ENCODE assay signal across 8 cellular contexts in the genomic region with DNA sequence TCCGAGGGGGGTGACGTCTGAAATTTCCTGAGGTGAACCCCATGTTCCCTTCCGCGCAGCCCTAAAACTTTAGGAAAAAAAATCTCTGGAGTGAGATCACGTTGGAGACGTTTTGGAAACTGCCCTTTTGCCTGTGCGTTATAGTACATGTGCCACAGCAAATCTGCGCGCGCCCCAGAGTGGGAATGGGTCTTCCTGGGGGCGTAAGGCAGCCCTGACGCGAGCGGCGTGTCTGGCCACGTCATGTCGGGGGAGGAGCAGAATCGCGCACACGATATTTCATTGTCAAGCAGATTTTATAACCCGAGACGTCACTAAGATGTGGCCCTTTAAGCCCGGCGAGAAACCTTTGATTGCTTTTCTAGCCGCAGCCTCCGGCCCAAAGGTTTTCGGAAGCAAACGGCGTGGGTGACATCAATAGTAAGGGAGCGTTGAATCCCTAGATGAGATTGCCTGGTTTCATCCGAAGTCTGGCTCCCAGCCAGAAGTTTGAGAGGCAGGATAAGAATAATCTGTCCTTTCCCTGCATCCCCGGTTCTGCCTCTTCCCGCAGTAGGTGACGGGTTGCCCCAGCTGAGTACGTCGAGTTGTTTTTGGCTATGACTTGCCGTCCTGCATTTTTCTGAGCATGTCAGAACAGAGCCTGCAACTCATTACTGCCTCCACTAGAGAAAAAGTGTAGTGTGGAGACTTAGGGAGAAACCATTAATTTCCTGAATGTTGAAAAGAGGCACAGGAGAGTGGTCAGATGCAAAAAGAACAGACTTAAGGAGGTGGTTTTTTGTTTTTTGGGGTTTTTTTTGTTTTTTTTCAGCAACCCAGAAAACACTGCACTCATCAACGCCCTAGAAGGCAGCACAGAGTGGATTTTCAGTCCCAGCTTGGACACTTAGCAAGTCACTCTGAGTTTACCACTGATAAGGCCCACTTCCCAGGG. TPM values are rescaled to one million over a fixed set of nuclear protein-coding genes. Genes with fewer than 3 reads are reported as not detected.
DNase-seq lines count a peak whose midpoint lies in the region; ATAC-seq, FAIRE-seq and TF ChIP-seq lines count a peak whose summit lies in the region.

No MANE protein-coding gene starts in this region.

- POLR2A ChIA-PET in A673 (lab: Charles Lee; ENCODE audit: low non-redundant PET) = no interaction called here
- POLR2A ChIA-PET in MCF 10A (lab: Yijun Ruan, JAX) = interaction anchor here (0.5 to 6.3 kb wide), 63 partner anchors 10 to 1276 kb away, joined by 3 to 146 read pairs (median 5); a partner anchor contains a TSS

- peak overlapping the region; percentile 53 for H3K4me3 ChIP-seq in A673 (ENCODE audit: low read depth, low read length, poor library complexity, severe bottlenecking)
- H3K4me3 ChIP-seq in small intestine (ENCODE audit: low read depth in 1 of 2, low read length in 2 of 2) = peak overlapping the region; percentile 36 to 64

- FAIRE-seq in TTC549 (lab: Jason Lieb, UNC) = peak; percentile 79
- no peak for FAIRE-seq in small intestine (lab: Jason Lieb, UNC)

- peak; percentile 64 for TF ChIP-seq POLR2A in GM18526 (IDR thresholded peaks at IDR 0.05; ENCODE audit: extremely low read depth, insufficient read length)

- H3K9me3 Mint-ChIP-seq in MCF 10A (ENCODE audit: unreplicated experiment) = no peaks in the 10 kb centered on the region

- TSS peak; percentile 99 for BruUV-seq in A673 (replicated peaks; lab: Mats Ljungman, UMichigan)
- TSS peak; percentile 97 for BruUV-seq in MCF 10A (replicated peaks; lab: Mats Ljungman, UMichigan)

- 0 to 1% (median 1%) methylated on average over 38 of the region's 38 CpGs for WGBS in small intestine, 3 donors

- no peaks in the 10 kb centered on the region for H3K36me3 ChIP-seq in A673 (ENCODE audit: insufficient read depth, low read length, poor library complexity, severe bottlenecking)
- no peaks in the 10 kb centered on the region for H3K36me3 ChIP-seq in small intestine (ENCODE audit: control insufficient read depth in 2 of 2, insufficient read depth in 2 of 2, low read length in 2 of 2)

- peaks cover 48% of the 10 kb centered on the region for H3K4me1 ChIP-seq in A673 (ENCODE audit: insufficient read depth, low read length, poor library complexity, severe bottlenecking)
- peaks cover 0 to 15% of the 10 kb centered on the region in 2 donors for H3K4me1 ChIP-seq in small intestine (ENCODE audit: control insufficient read depth in 2 of 2, insufficient read depth in 1 of 2, low read depth in 1 of 2, low read length in 1 of 2)

- H3K27ac ChIP-seq in A673 (ENCODE audit: low read depth, low read length, poor library complexity, severe bottlenecking) (peak overlapping the region; percentile 99), small intestine (ENCODE audit: low read depth in 1 of 2, low read length in 1 of 2) (peak overlapping the region; percentile 97 to 100)

- DNase-seq in A673 (ENCODE audit: low spot score) (peak; percentile 94), NCI-H2107 (lab: John Stamatoyannopoulos, UW) (peak; percentile 90), MCF 10A (ENCODE audit: unreplicated experiment) (peak; percentile 97), iPS-NIHi11 (ENCODE audit: low spot score) (peak; percentile 87), small intestine (peak; percentile 94)

- H3K27me3 Mint-ChIP-seq in MCF 10A (ENCODE audit: insufficient read depth, unreplicated experiment) = no peaks in the 10 kb centered on the region

- H3K9me3 ChIP-seq in A673 (ENCODE audit: low read depth, low read length, poor library complexity, severe bottlenecking) (no peaks in the 10 kb centered on the region), small intestine (ENCODE audit: control insufficient read depth, low read depth) (no peaks in the 10 kb centered on the region)

- H3K4me3 Mint-ChIP-seq in MCF 10A (ENCODE audit: unreplicated experiment) = peak overlapping the region; percentile 90

- ATAC-seq in HG03064 (IDR thresholded peaks at IDR 0.05; ENCODE audit: low read depth, unreplicated experiment) = peak; percentile 51

- H3K36me3 Mint-ChIP-seq in MCF 10A (ENCODE audit: insufficient read depth, unreplicated experiment) = peaks cover 6% of the 10 kb centered on the region

- intact Hi-C loops in A673 (cut with micrococcal nuclease; ENCODE audit: unreplicated experiment) (loop anchor here (5.0 kb wide), 1 partner anchor 65 kb away; a partner anchor contains a TSS), MCF 10A (cut with micrococcal nuclease) (loop anchor here (1.0 to 2.0 kb wide), 2 partner anchors 378 to 459 kb away; no protein-coding TSS in a partner anchor)

- no peaks in the 10 kb centered on the region for H3K27me3 ChIP-seq in A673 (replicated peaks; ENCODE audit: insufficient read depth, low read depth, low read length, poor library complexity)
- no peaks in the 10 kb centered on the region for H3K27me3 ChIP-seq in small intestine (ENCODE audit: control insufficient read depth in 2 of 2, insufficient read depth in 2 of 2, low read length in 2 of 2)

- H3K4me1 Mint-ChIP-seq in MCF 10A (ENCODE audit: insufficient read depth, unreplicated experiment) = peaks cover 42% of the 10 kb centered on the region

- TF ChIP-seq CTCF in A673 (conservative IDR thresholded peaks at IDR 0.05; ENCODE audit: low read depth, low read length) (peak; percentile 28; the same call in 1 of the 2 replicates), MCF 10A (IDR thresholded peaks at IDR 0.05; ENCODE audit: unreplicated experiment) (peak; percentile 17)

- CTCF ChIA-PET in A673 (lab: Charles Lee) = interaction anchor here (0.7 to 0.8 kb wide), 2 partner anchors 46 to 124 kb away, joined by 3 read pairs; no protein-coding TSS in a partner anchor
- CTCF ChIA-PET in MCF 10A (lab: Yijun Ruan, JAX) = interaction anchor here (0.6 to 5.7 kb wide), 29 partner anchors 9 to 494 kb away, joined by 3 to 45 read pairs (median 4); a partner anchor contains a TSS

- H3K27ac Mint-ChIP-seq in MCF 10A (ENCODE audit: low read depth, unreplicated experiment) = peak overlapping the region; percentile 100

RNA-seq across cellular contexts. Expression of a gene that starts 0.8 kb away (rescaled TPM):
- total RNA-seq in A673 (2021) = 30.8 and 34.4 TPM in 2 replicates
- 57.7 and 68.9 TPM in 2 replicates for total RNA-seq in MCF 10A (2022)
- polyA plus RNA-seq in small intestine = 100 to 1,000 TPM in 1 of 3 donors, 10 to 100 TPM in 2; 59.5 to 120 (median 92.6) TPM

RNA-seq across cellular contexts. Expression of a gene that starts 18.6 kb away (rescaled TPM):
- total RNA-seq in A673 (2021) = 12.7 and 20.8 TPM in 2 replicates
- total RNA-seq in MCF 10A (2022) = 11.3 TPM in 2 replicates
- polyA plus RNA-seq in small intestine = 10 to 100 TPM; 31.9 to 40.7 (median 34.9) TPM

RNA-seq across cellular contexts. Expression of a gene that starts 24.3 kb away (rescaled TPM):
- 46.3 and 48.5 TPM in 2 replicates for total RNA-seq in A673 (2021)
- total RNA-seq in MCF 10A (2022) = 32.1 and 35.9 TPM in 2 replicates
- polyA plus RNA-seq in small intestine = 10 to 100 TPM; 22.1 to 27.5 (median 22.2) TPM

RNA-seq across cellular contexts. Expression of a gene that starts 33.2 kb away (rescaled TPM):
- total RNA-seq in A673 (2021) (201 and 204 TPM in 2 replicates), MCF 10A (2022) (667 and 885 TPM in 2 replicates)
- polyA plus RNA-seq in small intestine = 10 to 100 TPM; 59.7 to 84.8 (median 67.8) TPM

RNA-seq across cellular contexts. Expression of a gene that starts 37.2 kb away (rescaled TPM):
- 291 and 295 TPM in 2 replicates for total RNA-seq in A673 (2021)
- 285 and 289 TPM in 2 replicates for total RNA-seq in MCF 10A (2022)
- 100 to 1,000 TPM in 1 of 3 donors, 10 to 100 TPM in 2; 63.7 to 117 (median 81.3) TPM for polyA plus RNA-seq in small intestine

Comparison
In these comparisons a context has a peak if more than half of its experiments do, and no peak if none do; other contexts are left out.
1. Peak in every context shown above with its lines: DNase-seq, ATAC-seq, H3K4me3 ChIP-seq and H3K27ac ChIP-seq.